1 cellular context compared by ENCODE assay signal in the genomic region with DNA sequence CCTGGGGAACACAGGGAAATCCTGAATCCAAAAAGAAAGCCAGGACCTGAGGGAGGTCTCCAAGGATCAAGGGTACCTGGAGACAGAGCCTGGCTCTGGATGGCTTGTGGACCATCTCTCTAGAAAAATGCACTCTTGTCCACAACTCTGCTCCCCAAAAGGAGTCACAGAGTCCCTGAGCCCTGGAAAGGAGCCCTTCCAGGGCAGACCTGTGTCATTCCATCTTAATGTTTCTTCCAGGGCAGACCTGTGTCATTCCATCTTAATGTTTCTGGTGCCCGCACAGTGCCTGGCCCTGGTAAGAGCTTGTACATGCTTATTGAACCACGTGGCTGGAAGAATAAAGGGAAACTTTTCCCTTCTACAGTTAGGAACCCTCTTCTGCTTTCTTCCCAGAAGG.
TF ChIP-seq lines count a peak whose summit lies in the region.

No MANE protein-coding gene starts in this region.

TF ChIP-seq in GM23338, 12 proteins besides CTCF, POLR2A, EP300 and RAD21 (continued from another document):
- no peak for TF ChIP-seq ZNF462 (CRISPR knock-in tag; IDR thresholded peaks at IDR 0.05)
TF ChIP-seq in GM23338: peak in this region for 0.
